Comparison of ENCODE assay signal across 8 cellular contexts in genomic region chr5:127492854-127493738, GRCh38. TPM values are rescaled to one million over a fixed set of nuclear protein-coding genes. Genes with fewer than 3 reads are reported as not detected.
DNase-seq lines count a peak whose midpoint lies in the region; ATAC-seq and TF ChIP-seq lines count a peak whose summit lies in the region.

No MANE protein-coding gene starts in this region.

- in situ Hi-C loops in astrocyte of the spinal cord (cut with HindIII; ENCODE audit: low sequenced_read_pairs): no loop called here

- H3K36me3 ChIP-seq in MG63: no peaks in the 10 kb centered on the region

- H3K9me3 ChIP-seq in MG63: no peaks in the 10 kb centered on the region

- DNase-seq in DMS153 (lab: John Stamatoyannopoulos, UW) (peak; percentile 21), NCI-H446 (lab: John Stamatoyannopoulos, UW) (peak; percentile 14 to 68), astrocyte of the spinal cord (ENCODE audit: low read depth, low spot score) (peak; percentile 84), kidney tubule cell (ENCODE audit: low spot score) (peak; percentile 50), MG63 (no peak)
- DNase-seq in activated CD8-positive, alpha-beta memory T cell treated with anti-CD3 and anti-CD28 coated beads, Interleukin-2, amount 50 U/mL, for 48 hours: no peak

- ATAC-seq in GM19043 (IDR thresholded peaks at IDR 0.05; ENCODE audit: low read depth, unreplicated experiment) (peak; percentile 85), HG03175 (IDR thresholded peaks at IDR 0.05; ENCODE audit: unreplicated experiment) (peak; percentile 87)

- peaks cover 43% of the 10 kb centered on the region for H3K27me3 ChIP-seq in MG63

- H3K4me3 ChIP-seq in astrocyte of the spinal cord (ENCODE audit: low read depth, low read length): no peak overlapping the region
- H3K4me3 ChIP-seq in MG63: no peak overlapping the region

- peak; percentile 63 for TF ChIP-seq CTCF in astrocyte of the spinal cord (IDR thresholded peaks at IDR 0.05; ENCODE audit: low read depth, low read length)

RNA-seq across cellular contexts. Expression of gene PRRC1, which starts 24.3 kb away (rescaled TPM):
- 26.8 and 40.3 TPM in 2 replicates for total RNA-seq in MG63 (2014; rRNA removed; shearing (Covaris generic); ENCODE audit: low replicate concordance)

Comparison
In these comparisons a context has a peak if more than half of its experiments do, and no peak if none do; other contexts are left out.
1. DNase-seq: peak in DMS153 (single experiment), NCI-H446 (2 of 2), astrocyte of the spinal cord (single experiment) and kidney tubule cell (single experiment); none in MG63 (single experiment) and activated CD8-positive, alpha-beta memory T cell treated with anti-CD3 and anti-CD28 coated beads, Interleukin-2, amount 50 U/mL, for 48 hours (single experiment).